ENCODE assay signal across 8 cellular contexts in genomic region chr6:31546339-31546961, GRCh38. TPM values are rescaled to one million over a fixed set of nuclear protein-coding genes. Genes with fewer than 3 reads are reported as not detected.
DNase-seq lines count a peak whose midpoint lies in the region; ATAC-seq and TF ChIP-seq lines count a peak whose summit lies in the region.

Gene ATP6V1G2, minus strand, starts transcription at chr6:31546608. Its CDS starts 49 bp downstream, at chr6:31546559.

- peak within 1 kb of the TSS; percentile 52 for H3K27ac ChIP-seq in colonic mucosa

- H3K27me3 ChIP-seq in colonic mucosa, result no peaks in the 10 kb centered on the region

- H3K9me3 Mint-ChIP-seq in activated CD4-positive, alpha-beta T cell treated with anti-CD3 and anti-CD28 coated beads, Interleukin-2, amount 10 ng/mL, durations not matched to agents 24 days and 14 days, result no peaks in the 10 kb centered on the region

- peak; percentile 42 for ATAC-seq in HG03520 (IDR thresholded peaks at IDR 0.05; ENCODE audit: unreplicated experiment)

- TF ChIP-seq CTCF in colonic mucosa (IDR thresholded peaks at IDR 0.05), result peak; percentile 92

- H3K36me3 Mint-ChIP-seq in activated CD4-positive, alpha-beta T cell treated with anti-CD3 and anti-CD28 coated beads, Interleukin-2, amount 10 ng/mL, durations not matched to agents 24 days and 14 days (ENCODE audit: low read depth), result peaks cover 17% of the 10 kb centered on the region

- H3K4me3 ChIP-seq in colonic mucosa, result peak within 1 kb of the TSS; percentile 35

- peaks cover 8% of the 10 kb centered on the region for H3K4me1 ChIP-seq in colonic mucosa

- peak within 1 kb of the TSS; percentile 91 for H3K4me3 Mint-ChIP-seq in activated CD4-positive, alpha-beta T cell treated with anti-CD3 and anti-CD28 coated beads, Interleukin-2, amount 10 ng/mL, durations not matched to agents 24 days and 14 days

- peak within 1 kb of the TSS; percentile 58 to 76 for H3K9ac ChIP-seq in colonic mucosa (ENCODE audit: low read depth in 2 of 2, low read length in 2 of 2)

- peak within 1 kb of the TSS; percentile 91 for H3K27ac Mint-ChIP-seq in activated CD4-positive, alpha-beta T cell treated with anti-CD3 and anti-CD28 coated beads, Interleukin-2, amount 10 ng/mL, durations not matched to agents 24 days and 14 days

- H3K27me3 Mint-ChIP-seq in activated CD4-positive, alpha-beta T cell treated with anti-CD3 and anti-CD28 coated beads, Interleukin-2, amount 10 ng/mL, durations not matched to agents 24 days and 14 days, result no peaks in the 10 kb centered on the region

- peak; percentile 86 for DNase-seq in NK-92 treated with Interleukin-12 subunit alpha and Interleukin-12 subunit beta, amount 100 ng/mL, for 24 hours (lab: John Stamatoyannopoulos, UW)
- DNase-seq in NK-92 (lab: John Stamatoyannopoulos, UW; ENCODE audit: unreplicated experiment) (no peak), NCI-H524 treated with DMSO at 0.1 percent for 48 hours (lab: John Stamatoyannopoulos, UW) (peak; percentile 73), colonic mucosa (peak; percentile 94), left kidney (ENCODE audit: low read depth, low spot score) (peak; percentile 97)
- DNase-seq in activated CD4-positive, alpha-beta T cell treated with anti-CD3 and anti-CD28 coated beads, Interleukin-2, amount 10 ng/mL, durations not matched to agents 24 days and 14 days, result peak; percentile 97
- DNase-seq in stimulated activated CD4-positive, alpha-beta T cell treated with anti-CD3 and anti-CD28 coated beads, Interleukin-2, amount 100 ng/mL, for 24 hours, result peak; percentile 91 to 94

- no peaks in the 10 kb centered on the region for H3K36me3 ChIP-seq in colonic mucosa

- H3K4me1 Mint-ChIP-seq in activated CD4-positive, alpha-beta T cell treated with anti-CD3 and anti-CD28 coated beads, Interleukin-2, amount 10 ng/mL, durations not matched to agents 24 days and 14 days, result peaks cover 48% of the 10 kb centered on the region

- intact Hi-C loops in activated CD4-positive, alpha-beta T cell treated with anti-CD3 and anti-CD28 coated beads, Interleukin-2, amount 10 ng/mL, durations not matched to agents 24 days and 14 days (cut with micrococcal nuclease), result loop anchor here (1.0 to 10.0 kb wide), 5 partner anchors 52 to 318 kb away; partner anchors contain the start of genes CLIC1 and NEU1
- intact Hi-C loops in colonic mucosa (cut with DNase I), result loop anchor here (2.0 to 10.0 kb wide), 2 partner anchors 52 kb away; partner anchors contain the start of gene MICB

- no peaks in the 10 kb centered on the region for H3K9me3 ChIP-seq in colonic mucosa

RNA-seq across cellular contexts. Expression of gene ATP6V1G2, which starts in this region (rescaled TPM):
- total RNA-seq in activated CD4-positive, alpha-beta T cell treated with anti-CD3 and anti-CD28 coated beads, Interleukin-2, amount 10 ng/mL, durations not matched to agents 24 days and 14 days, result 0.89 and 0.92 TPM in 2 replicates
- under 1 TPM; 0.57 to 0.85 TPM for total RNA-seq in colonic mucosa

Comparison
In these comparisons a context has a peak if more than half of its experiments do, and no peak if none do; other contexts are left out.
1. Peak in DNase-seq in activated CD4-positive, alpha-beta T cell treated with anti-CD3 and anti-CD28 coated beads, Interleukin-2, amount 10 ng/mL, durations not matched to agents 24 days and 14 days; RNA of the gene not detected or under 1 TPM.
2. Peak in DNase-seq, H3K4me3 ChIP-seq, H3K27ac ChIP-seq and H3K9ac ChIP-seq in colonic mucosa; RNA of the gene not detected or under 1 TPM.